Comparison of ENCODE assay signal across 8 cellular contexts in the genomic region with DNA sequence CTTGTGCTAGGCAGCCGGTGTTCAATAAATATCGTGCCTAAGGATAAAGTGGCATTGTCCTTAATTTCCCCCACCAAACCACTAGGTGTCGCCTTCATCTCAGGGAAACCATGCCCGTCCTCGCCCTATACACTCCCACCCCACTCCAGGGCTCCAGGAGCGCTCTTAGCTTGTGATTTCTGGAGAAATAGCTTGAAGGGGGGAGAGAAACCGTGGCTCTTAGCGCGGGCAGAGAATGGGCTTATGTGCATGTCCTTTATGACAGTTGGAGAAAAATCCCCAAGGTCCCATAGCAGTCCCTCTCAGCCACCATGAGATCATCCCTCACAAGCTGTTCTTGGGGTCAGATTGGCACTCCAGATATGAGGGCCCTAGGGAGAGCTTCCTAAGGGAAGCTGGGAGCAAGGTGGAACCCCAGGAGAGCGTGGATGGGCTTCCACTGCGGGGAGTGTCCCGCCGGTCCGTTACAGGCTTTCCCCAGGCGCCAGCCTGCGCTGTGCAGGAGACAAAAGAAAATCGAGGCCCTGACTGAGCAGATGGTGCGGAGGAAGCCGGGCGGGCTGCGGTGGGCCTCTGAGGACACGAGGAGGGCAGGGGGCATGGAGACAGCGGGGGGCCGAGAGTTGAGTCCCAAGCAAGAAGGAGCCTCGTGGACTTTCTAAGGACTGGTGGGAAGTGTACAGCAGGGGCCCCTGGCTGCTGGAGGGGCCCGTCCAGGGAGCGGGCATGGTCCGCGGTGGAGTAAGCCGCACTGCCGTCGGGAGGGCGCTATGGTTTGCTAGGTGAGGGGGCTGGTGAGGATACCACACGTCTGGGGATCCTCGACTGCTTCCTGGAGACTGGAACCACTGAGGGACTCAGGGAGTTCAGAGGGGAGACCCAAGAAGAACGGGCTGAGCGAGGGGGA. TPM values are rescaled to one million over a fixed set of nuclear protein-coding genes. Genes with fewer than 3 reads are reported as not detected.
DNase-seq lines count a peak whose midpoint lies in the region; ATAC-seq and TF ChIP-seq lines count a peak whose summit lies in the region.

No MANE protein-coding gene starts in this region.

- peaks cover 7% of the 10 kb centered on the region for H3K4me1 ChIP-seq in Loucy (ENCODE audit: insufficient read depth, low read length, poor library complexity, severe bottlenecking)
- H3K4me1 ChIP-seq in SJSA1 (replicated peaks) = peaks cover 37% of the 10 kb centered on the region
- peaks cover 0 to 36% (median 12%) of the 10 kb centered on the region in 4 donors for H3K4me1 ChIP-seq in transverse colon

- no peaks in the 10 kb centered on the region for H3K9me3 Mint-ChIP-seq in activated naive CD4-positive, alpha-beta T cell treated with anti-CD3 and anti-CD28 coated beads, Interleukin-2, amount 50 U/mL, for 72 hours

- intact Hi-C loops in transverse colon (cut with DNase I; ENCODE audit: low total_unique reads) = no loop called here

- H3K36me3 ChIP-seq in Loucy (ENCODE audit: insufficient read depth, low read length) (peaks cover 17% of the 10 kb centered on the region; the same call in 1 of the 2 replicates), SJSA1 (no peaks in the 10 kb centered on the region), transverse colon (peaks cover 0 to 3% (median 0%) of the 10 kb centered on the region in 4 donors)

- H3K27ac ChIP-seq in SJSA1 (no peak overlapping the region), transverse colon (peak overlapping the region; percentile 66 to 89 (median 73))

- in situ Hi-C loops in transverse colon (cut with MboI; ENCODE audit: low pct_ligation_motif_present in 1 of 4, low pct_unique_long_range_greater_than_20kb in 1 of 4, low sequenced_read_pairs in 3 of 4) = loop anchor here in 2 of 4 donors (10.0 kb wide), 2 partner anchors 94 to 104 kb away; no protein-coding TSS in a partner anchor

- H3K9me2 ChIP-seq in Loucy (replicated peaks; ENCODE audit: low read depth, low read length) = no peaks in the 10 kb centered on the region

- no peaks in the 10 kb centered on the region for H4K20me1 ChIP-seq in Loucy (ENCODE audit: insufficient read depth, low read length, poor library complexity, severe bottlenecking)

- WGBS in transverse colon (ENCODE audit: low coverage in 1 of 2), 2 donors = 43 to 54% methylated on average over 13 to 37 of the region's 37 CpGs

- no peak for TF ChIP-seq POLR2A in transverse colon (IDR thresholded peaks at IDR 0.05)

- H3K4me3 ChIP-seq in Loucy (ENCODE audit: low read length, poor library complexity, severe bottlenecking) (no peak overlapping the region), SJSA1 (no peak overlapping the region), transverse colon (peak overlapping the region in 3 of 4 donors; percentile 41 to 55 (median 43))

- DNase-seq in GM03348 (ENCODE audit: low spot score) (peak; percentile 94), SJSA1 (ENCODE audit: low read depth in 1 of 2, low spot score in 2 of 2) (peak; percentile 58 to 74), glomerular visceral epithelial cell (ENCODE audit: extremely low spot score) (peak; percentile 83), omental fat pad (ENCODE audit: low spot score) (no peak), transverse colon (peak; percentile 71)
- peak in 1 of 2 donors; percentile 66 for DNase-seq in activated naive CD4-positive, alpha-beta T cell treated with anti-CD3 and anti-CD28 coated beads, Interleukin-2, amount 50 U/mL, for 72 hours (ENCODE audit: low spot score in 2 of 2)

- H3K9ac ChIP-seq in Loucy (ENCODE audit: low read depth, low read length, poor library complexity, severe bottlenecking) = no peak overlapping the region

- no peak for TF ChIP-seq EP300 in transverse colon (IDR thresholded peaks at IDR 0.05; ENCODE audit: low read depth)

- no peak overlapping the region for H3K4me2 ChIP-seq in Loucy (ENCODE audit: low read depth, low read length, poor library complexity, severe bottlenecking)

- H3K27me3 ChIP-seq in Loucy (ENCODE audit: insufficient read depth, low read length, poor library complexity, severe bottlenecking) = no peaks in the 10 kb centered on the region
- H3K27me3 ChIP-seq in SJSA1 (replicated peaks) = no peaks in the 10 kb centered on the region
- no peaks in the 10 kb centered on the region for H3K27me3 ChIP-seq in transverse colon

- TF ChIP-seq CTCF in Loucy (conservative IDR thresholded peaks at IDR 0.05; ENCODE audit: low read length) = peak; percentile 93
- peak in 2 of 3 donors; percentile 21 to 79 for TF ChIP-seq CTCF in omental fat pad (IDR thresholded peaks at IDR 0.05)
- TF ChIP-seq CTCF in transverse colon (IDR thresholded peaks at IDR 0.05) = peak; percentile 84 to 92 (median 87)

- H3K27ac Mint-ChIP-seq in activated naive CD4-positive, alpha-beta T cell treated with anti-CD3 and anti-CD28 coated beads, Interleukin-2, amount 50 U/mL, for 72 hours = no peak overlapping the region

- peaks cover 0 to 8% of the 10 kb centered on the region in 2 donors for H3K36me3 Mint-ChIP-seq in activated naive CD4-positive, alpha-beta T cell treated with anti-CD3 and anti-CD28 coated beads, Interleukin-2, amount 50 U/mL, for 72 hours

- ATAC-seq in activated naive CD4-positive, alpha-beta T cell treated with anti-CD3 and anti-CD28 coated beads, Interleukin-2, amount 50 U/mL, for 72 hours = peak; percentile 88 to 92
- peak; percentile 76 for ATAC-seq in omental fat pad (ENCODE audit: low FRiP score)
- ATAC-seq in HG02885 (IDR thresholded peaks at IDR 0.05; ENCODE audit: poor library complexity, unreplicated experiment) = no peak

- H3K9me3 ChIP-seq in Loucy (ENCODE audit: insufficient read depth, low read depth, low read length) (no peaks in the 10 kb centered on the region), SJSA1 (replicated peaks) (no peaks in the 10 kb centered on the region), transverse colon (no peaks in the 10 kb centered on the region)

- H3K79me2 ChIP-seq in Loucy (ENCODE audit: insufficient read depth, low read length) = no peaks in the 10 kb centered on the region

- no peak overlapping the region for H2AFZ ChIP-seq in Loucy (ENCODE audit: low read length)

- H3F3A ChIP-seq in Loucy (ENCODE audit: low read depth) = no peaks in the 10 kb centered on the region

RNA-seq across cellular contexts. Expression of a gene that starts 0.8 kb away (rescaled TPM):
- total RNA-seq in SJSA1 (2014; rRNA removed; shearing (Covaris generic)) = 1.5 and 3.9 TPM in 2 replicates
- total RNA-seq in activated naive CD4-positive, alpha-beta T cell treated with anti-CD3 and anti-CD28 coated beads, Interleukin-2, amount 50 U/mL, for 72 hours = 10 to 100 TPM in 1 of 2 donors, 1 to 10 TPM in 1; 6.8 to 16.2 TPM
- total RNA-seq in omental fat pad (10 to 100 TPM; 13.7 to 28.2 (median 24.3) TPM), transverse colon (1 to 10 TPM; 1.1 to 6.8 (median 4.9) TPM)

RNA-seq across cellular contexts. Expression of a gene that starts 21.4 kb away (rescaled TPM):
- 0.13 TPM in 1 of 2 replicates, not detected in the other for total RNA-seq in SJSA1 (2014; rRNA removed; shearing (Covaris generic))
- total RNA-seq in activated naive CD4-positive, alpha-beta T cell treated with anti-CD3 and anti-CD28 coated beads, Interleukin-2, amount 50 U/mL, for 72 hours = 1 to 10 TPM; 1.0 to 1.3 TPM
- total RNA-seq in omental fat pad = 1 to 10 TPM in 2 of 4 donors, under 1 TPM in 1, not detected in 1; 0.65 to 2.8 (median 2.0) TPM
- 1 to 10 TPM in 2 of 4 donors, under 1 TPM in 1, not detected in 1; 0.41 to 3.0 (median 1.9) TPM for total RNA-seq in transverse colon

RNA-seq across cellular contexts. Expression of a gene that starts 24.2 kb away (rescaled TPM):
- 21.4 and 41.3 TPM in 2 replicates for total RNA-seq in SJSA1 (2014; rRNA removed; shearing (Covaris generic))
- total RNA-seq in activated naive CD4-positive, alpha-beta T cell treated with anti-CD3 and anti-CD28 coated beads, Interleukin-2, amount 50 U/mL, for 72 hours = 10 to 100 TPM; 27.2 to 51.8 TPM
- total RNA-seq in omental fat pad (10 to 100 TPM; 19.8 to 49.7 (median 40.6) TPM), transverse colon (10 to 100 TPM; 16.8 to 58.0 (median 38.9) TPM)

RNA-seq across cellular contexts. Expression of a gene that starts 36.6 kb away (rescaled TPM):
- not detected in 2 replicates for total RNA-seq in SJSA1 (2014; rRNA removed; shearing (Covaris generic))
- under 1 TPM in 1 of 2 donors, not detected in 1; 0.46 TPM for total RNA-seq in activated naive CD4-positive, alpha-beta T cell treated with anti-CD3 and anti-CD28 coated beads, Interleukin-2, amount 50 U/mL, for 72 hours
- total RNA-seq in omental fat pad (not detected), transverse colon (not detected)

RNA-seq across cellular contexts. Expression of a gene that starts 37.9 kb away (rescaled TPM):
- total RNA-seq in SJSA1 (2014; rRNA removed; shearing (Covaris generic)) = not detected in 2 replicates
- total RNA-seq in activated naive CD4-positive, alpha-beta T cell treated with anti-CD3 and anti-CD28 coated beads, Interleukin-2, amount 50 U/mL, for 72 hours = not detected
- not detected for total RNA-seq in omental fat pad
- total RNA-seq in transverse colon = under 1 TPM in 1 of 4 donors, not detected in 3; 0.14 TPM

Comparison
In these comparisons a context has a peak if more than half of its experiments do, and no peak if none do; other contexts are left out.
1. H3K4me3 ChIP-seq: peak in transverse colon (3 of 4); none in Loucy (single experiment) and SJSA1 (single experiment).
2. Peak in every context shown above with its lines, with median percentiles within 50 percentile points of each other: CTCF ChIP-seq.